In genomic region chr1:8197493-8198282, GRCh38 we compare ENCODE assay signal across 3 cellular contexts.
TF ChIP-seq lines count a peak whose summit lies in the region.

No MANE protein-coding gene starts in this region.

TF ChIP-seq in HEK293, 187 proteins besides CTCF, POLR2A, EP300 and RAD21 (continued from another document and continues in another):
- TF ChIP-seq PRDM10 (tag by site-specific recombination; IDR thresholded peaks at IDR 0.05): peak; percentile 87
- TF ChIP-seq ZBTB17 (tag by site-specific recombination; IDR thresholded peaks at IDR 0.05): peak; percentile 90
- TF ChIP-seq ZNF10 (tag by site-specific recombination; IDR thresholded peaks at IDR 0.05): 0 out of 2 replicates have a peak, but pooled peaks have one; percentile 22
- no peak for TF ChIP-seq ZNF266 (tag by site-specific recombination; IDR thresholded peaks at IDR 0.05; ENCODE audit: low read depth)
- TF ChIP-seq ZXDB (tag by site-specific recombination; IDR thresholded peaks at IDR 0.05): peak; percentile 71
- no peak for TF ChIP-seq ZIC2 (tag by site-specific recombination; IDR thresholded peaks at IDR 0.05)
- no peak for TF ChIP-seq ZNF175 (tag by site-specific recombination; IDR thresholded peaks at IDR 0.05)
- no peak for TF ChIP-seq ZNF37A (tag by site-specific recombination; IDR thresholded peaks at IDR 0.05)
- peak; percentile 72 for TF ChIP-seq ZNF24 (tag by site-specific recombination; IDR thresholded peaks at IDR 0.05)

TF ChIP-seq in K562, 482 proteins besides CTCF, POLR2A, EP300 and RAD21 (continued from another document and continues in another):
- peak; percentile 76 for TF ChIP-seq USF2 (CRISPR knock-in tag; IDR thresholded peaks at IDR 0.05)
- no peak for TF ChIP-seq NELFE (IDR thresholded peaks at IDR 0.05; ENCODE audit: insufficient read depth, insufficient read length)
- TF ChIP-seq HIVEP1 (CRISPR knock-in tag; IDR thresholded peaks at IDR 0.05): no peak
- TF ChIP-seq ZFP91 (CRISPR knock-in tag; IDR thresholded peaks at IDR 0.05): no peak
- TF ChIP-seq ZNF655 (CRISPR knock-in tag; IDR thresholded peaks at IDR 0.05): no peak
- TF ChIP-seq ZNF766 (CRISPR knock-in tag; conservative IDR thresholded peaks at IDR 0.05): peak; percentile 89
- TF ChIP-seq ZNF274 (IDR thresholded peaks at IDR 0.05; ENCODE audit: borderline replicate concordance, low read depth, low read length): peak; percentile 56; the same call in 1 of the 2 replicates
- TF ChIP-seq POLR2AphosphoS2 (IDR thresholded peaks at IDR 0.05; ENCODE audit: low read length): no peak
- TF ChIP-seq SPI1 (IDR thresholded peaks at IDR 0.05; ENCODE audit: borderline replicate concordance, low read depth, low read length): no peak
- peak; percentile 87 to 94 for TF ChIP-seq MAZ (CRISPR knock-in tag; conservative IDR thresholded peaks at IDR 0.05 in 1 of 2, IDR thresholded peaks at IDR 0.05 in 1 of 2)
- TF ChIP-seq CHAMP1 (IDR thresholded peaks at IDR 0.05): no peak; the same call in 1 of the 2 replicates
- TF ChIP-seq ERF (CRISPR knock-in tag; IDR thresholded peaks at IDR 0.05): no peak
- TF ChIP-seq, protein P1, sequence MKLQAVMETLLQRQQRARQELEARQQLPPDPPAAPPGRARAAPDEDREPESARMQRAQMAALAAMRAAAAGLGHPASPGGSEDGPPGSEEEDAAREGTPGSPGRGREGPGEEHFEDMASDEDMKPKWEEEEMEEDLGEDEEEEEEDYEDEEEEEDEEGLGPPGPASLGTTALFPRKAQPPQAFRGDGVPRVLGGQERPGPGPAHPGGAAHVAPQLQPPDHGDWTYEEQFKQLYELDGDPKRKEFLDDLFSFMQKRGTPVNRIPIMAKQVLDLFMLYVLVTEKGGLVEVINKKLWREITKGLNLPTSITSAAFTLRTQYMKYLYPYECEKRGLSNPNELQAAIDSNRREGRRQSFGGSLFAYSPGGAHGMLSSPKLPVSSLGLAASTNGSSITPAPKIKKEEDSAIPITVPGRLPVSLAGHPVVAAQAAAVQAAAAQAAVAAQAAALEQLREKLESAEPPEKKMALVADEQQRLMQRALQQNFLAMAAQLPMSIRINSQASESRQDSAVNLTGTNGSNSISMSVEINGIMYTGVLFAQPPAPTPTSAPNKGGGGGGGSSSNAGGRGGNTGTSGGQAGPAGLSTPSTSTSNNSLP (IDR thresholded peaks at IDR 0.05; ENCODE audit: borderline replicate concordance, low read depth, low read length): peak; percentile 78
- no peak for TF ChIP-seq ZNF398 (CRISPR knock-in tag; IDR thresholded peaks at IDR 0.05)

TF ChIP-seq in HepG2, 621 proteins besides CTCF, POLR2A, EP300 and RAD21 (continued from another document and continues in another):
- TF ChIP-seq LCORL (IDR thresholded peaks at IDR 0.05) (no peak), LCORL (CRISPR knock-in tag; IDR thresholded peaks at IDR 0.05) (peak; percentile 50; the same call in 1 of the 2 replicates), MXI1 (IDR thresholded peaks at IDR 0.05; ENCODE audit: borderline replicate concordance, low read depth, low read length) (no peak), ZFAT (CRISPR knock-in tag; conservative IDR thresholded peaks at IDR 0.05) (no peak), NFAT5 (CRISPR knock-in tag; IDR thresholded peaks at IDR 0.05) (no peak), ZNF207 (IDR thresholded peaks at IDR 0.05; ENCODE audit: borderline replicate concordance) (no peak), DNMT3B (CRISPR knock-in tag; conservative IDR thresholded peaks at IDR 0.05) (no peak), NFE2L1 (CRISPR knock-in tag; IDR thresholded peaks at IDR 0.05; ENCODE audit: borderline replicate concordance) (peak; percentile 94), AGO2 (optimal IDR thresholded peaks at IDR 0.05; ENCODE audit: low read depth, low read length) (no peak), SMAD1 (CRISPR knock-in tag; IDR thresholded peaks at IDR 0.05; ENCODE audit: borderline replicate concordance, low read depth) (no peak), CENPX (CRISPR knock-in tag; IDR thresholded peaks at IDR 0.05) (no peak), NCOA2 (CRISPR knock-in tag; IDR thresholded peaks at IDR 0.05) (peak; percentile 95), ZNF619 (CRISPR knock-in tag; IDR thresholded peaks at IDR 0.05) (no peak), MXD1 (CRISPR knock-in tag; IDR thresholded peaks at IDR 0.05) (0 out of 2 replicates have a peak, but pooled peaks have one; percentile 44), ZNF441 (CRISPR knock-in tag; IDR thresholded peaks at IDR 0.05; ENCODE audit: borderline replicate concordance) (no peak), DNMT1 (CRISPR knock-in tag; IDR thresholded peaks at IDR 0.05) (no peak), JUNB (CRISPR knock-in tag; IDR thresholded peaks at IDR 0.05; ENCODE audit: borderline replicate concordance) (peak; percentile 73; the same call in 1 of the 2 replicates), GMEB2 (CRISPR knock-in tag; IDR thresholded peaks at IDR 0.05; ENCODE audit: low read depth) (no peak)
- TF ChIP-seq, protein P2, sequence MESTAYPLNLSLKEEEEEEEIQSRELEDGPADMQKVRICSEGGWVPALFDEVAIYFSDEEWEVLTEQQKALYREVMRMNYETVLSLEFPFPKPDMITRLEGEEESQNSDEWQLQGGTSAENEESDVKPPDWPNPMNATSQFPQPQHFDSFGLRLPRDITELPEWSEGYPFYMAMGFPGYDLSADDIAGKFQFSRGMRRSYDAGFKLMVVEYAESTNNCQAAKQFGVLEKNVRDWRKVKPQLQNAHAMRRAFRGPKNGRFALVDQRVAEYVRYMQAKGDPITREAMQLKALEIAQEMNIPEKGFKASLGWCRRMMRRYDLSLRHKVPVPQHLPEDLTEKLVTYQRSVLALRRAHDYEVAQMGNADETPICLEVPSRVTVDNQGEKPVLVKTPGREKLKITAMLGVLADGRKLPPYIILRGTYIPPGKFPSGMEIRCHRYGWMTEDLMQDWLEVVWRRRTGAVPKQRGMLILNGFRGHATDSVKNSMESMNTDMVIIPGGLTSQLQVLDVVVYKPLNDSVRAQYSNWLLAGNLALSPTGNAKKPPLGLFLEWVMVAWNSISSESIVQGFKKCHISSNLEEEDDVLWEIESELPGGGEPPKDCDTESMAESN (CRISPR knock-in tag; conservative IDR thresholded peaks at IDR 0.05): no peak
- TF ChIP-seq, protein P3, sequence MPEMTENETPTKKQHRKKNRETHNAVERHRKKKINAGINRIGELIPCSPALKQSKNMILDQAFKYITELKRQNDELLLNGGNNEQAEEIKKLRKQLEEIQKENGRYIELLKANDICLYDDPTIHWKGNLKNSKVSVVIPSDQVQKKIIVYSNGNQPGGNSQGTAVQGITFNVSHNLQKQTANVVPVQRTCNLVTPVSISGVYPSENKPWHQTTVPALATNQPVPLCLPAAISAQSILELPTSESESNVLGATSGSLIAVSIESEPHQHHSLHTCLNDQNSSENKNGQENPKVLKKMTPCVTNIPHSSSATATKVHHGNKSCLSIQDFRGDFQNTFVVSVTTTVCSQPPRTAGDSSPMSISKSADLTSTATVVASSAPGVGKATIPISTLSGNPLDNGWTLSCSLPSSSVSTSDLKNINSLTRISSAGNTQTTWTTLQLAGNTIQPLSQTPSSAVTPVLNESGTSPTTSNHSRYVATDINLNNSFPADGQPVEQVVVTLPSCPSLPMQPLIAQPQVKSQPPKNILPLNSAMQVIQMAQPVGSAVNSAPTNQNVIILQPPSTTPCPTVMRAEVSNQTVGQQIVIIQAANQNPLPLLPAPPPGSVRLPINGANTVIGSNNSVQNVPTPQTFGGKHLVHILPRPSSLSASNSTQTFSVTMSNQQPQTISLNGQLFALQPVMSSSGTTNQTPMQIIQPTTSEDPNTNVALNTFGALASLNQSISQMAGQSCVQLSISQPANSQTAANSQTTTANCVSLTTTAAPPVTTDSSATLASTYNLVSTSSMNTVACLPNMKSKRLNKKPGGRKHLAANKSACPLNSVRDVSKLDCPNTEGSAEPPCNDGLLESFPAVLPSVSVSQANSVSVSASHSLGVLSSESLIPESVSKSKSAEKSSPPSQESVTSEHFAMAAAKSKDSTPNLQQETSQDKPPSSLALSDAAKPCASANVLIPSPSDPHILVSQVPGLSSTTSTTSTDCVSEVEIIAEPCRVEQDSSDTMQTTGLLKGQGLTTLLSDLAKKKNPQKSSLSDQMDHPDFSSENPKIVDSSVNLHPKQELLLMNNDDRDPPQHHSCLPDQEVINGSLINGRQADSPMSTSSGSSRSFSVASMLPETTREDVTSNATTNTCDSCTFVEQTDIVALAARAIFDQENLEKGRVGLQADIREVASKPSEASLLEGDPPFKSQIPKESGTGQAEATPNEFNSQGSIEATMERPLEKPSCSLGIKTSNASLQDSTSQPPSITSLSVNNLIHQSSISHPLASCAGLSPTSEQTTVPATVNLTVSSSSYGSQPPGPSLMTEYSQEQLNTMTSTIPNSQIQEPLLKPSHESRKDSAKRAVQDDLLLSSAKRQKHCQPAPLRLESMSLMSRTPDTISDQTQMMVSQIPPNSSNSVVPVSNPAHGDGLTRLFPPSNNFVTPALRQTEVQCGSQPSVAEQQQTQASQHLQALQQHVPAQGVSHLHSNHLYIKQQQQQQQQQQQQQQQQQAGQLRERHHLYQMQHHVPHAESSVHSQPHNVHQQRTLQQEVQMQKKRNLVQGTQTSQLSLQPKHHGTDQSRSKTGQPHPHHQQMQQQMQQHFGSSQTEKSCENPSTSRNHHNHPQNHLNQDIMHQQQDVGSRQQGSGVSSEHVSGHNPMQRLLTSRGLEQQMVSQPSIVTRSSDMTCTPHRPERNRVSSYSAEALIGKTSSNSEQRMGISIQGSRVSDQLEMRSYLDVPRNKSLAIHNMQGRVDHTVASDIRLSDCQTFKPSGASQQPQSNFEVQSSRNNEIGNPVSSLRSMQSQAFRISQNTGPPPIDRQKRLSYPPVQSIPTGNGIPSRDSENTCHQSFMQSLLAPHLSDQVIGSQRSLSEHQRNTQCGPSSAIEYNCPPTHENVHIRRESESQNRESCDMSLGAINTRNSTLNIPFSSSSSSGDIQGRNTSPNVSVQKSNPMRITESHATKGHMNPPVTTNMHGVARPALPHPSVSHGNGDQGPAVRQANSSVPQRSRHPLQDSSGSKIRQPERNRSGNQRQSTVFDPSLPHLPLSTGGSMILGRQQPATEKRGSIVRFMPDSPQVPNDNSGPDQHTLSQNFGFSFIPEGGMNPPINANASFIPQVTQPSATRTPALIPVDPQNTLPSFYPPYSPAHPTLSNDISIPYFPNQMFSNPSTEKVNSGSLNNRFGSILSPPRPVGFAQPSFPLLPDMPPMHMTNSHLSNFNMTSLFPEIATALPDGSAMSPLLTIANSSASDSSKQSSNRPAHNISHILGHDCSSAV (CRISPR knock-in tag; IDR thresholded peaks at IDR 0.05; ENCODE audit: borderline replicate concordance): no peak
- TF ChIP-seq, protein P4, sequence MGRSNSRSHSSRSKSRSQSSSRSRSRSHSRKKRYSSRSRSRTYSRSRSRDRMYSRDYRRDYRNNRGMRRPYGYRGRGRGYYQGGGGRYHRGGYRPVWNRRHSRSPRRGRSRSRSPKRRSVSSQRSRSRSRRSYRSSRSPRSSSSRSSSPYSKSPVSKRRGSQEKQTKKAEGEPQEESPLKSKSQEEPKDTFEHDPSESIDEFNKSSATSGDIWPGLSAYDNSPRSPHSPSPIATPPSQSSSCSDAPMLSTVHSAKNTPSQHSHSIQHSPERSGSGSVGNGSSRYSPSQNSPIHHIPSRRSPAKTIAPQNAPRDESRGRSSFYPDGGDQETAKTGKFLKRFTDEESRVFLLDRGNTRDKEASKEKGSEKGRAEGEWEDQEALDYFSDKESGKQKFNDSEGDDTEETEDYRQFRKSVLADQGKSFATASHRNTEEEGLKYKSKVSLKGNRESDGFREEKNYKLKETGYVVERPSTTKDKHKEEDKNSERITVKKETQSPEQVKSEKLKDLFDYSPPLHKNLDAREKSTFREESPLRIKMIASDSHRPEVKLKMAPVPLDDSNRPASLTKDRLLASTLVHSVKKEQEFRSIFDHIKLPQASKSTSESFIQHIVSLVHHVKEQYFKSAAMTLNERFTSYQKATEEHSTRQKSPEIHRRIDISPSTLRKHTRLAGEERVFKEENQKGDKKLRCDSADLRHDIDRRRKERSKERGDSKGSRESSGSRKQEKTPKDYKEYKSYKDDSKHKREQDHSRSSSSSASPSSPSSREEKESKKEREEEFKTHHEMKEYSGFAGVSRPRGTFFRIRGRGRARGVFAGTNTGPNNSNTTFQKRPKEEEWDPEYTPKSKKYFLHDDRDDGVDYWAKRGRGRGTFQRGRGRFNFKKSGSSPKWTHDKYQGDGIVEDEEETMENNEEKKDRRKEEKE (IDR thresholded peaks at IDR 0.05): no peak
